ENCODE assay signal across 8 cellular contexts in genomic region chr2:215917953-215918620, GRCh38.
DNase-seq lines count a peak whose midpoint lies in the region; ATAC-seq, FAIRE-seq and TF ChIP-seq lines count a peak whose summit lies in the region.
"Had no signal": no experiment of that assay in that cellular context is flagged by ENCODE, and none has a peak within 500 bp of the region (broad histone marks: within the 10 kb centered on the region; RNA-seq: fewer than 3 reads in every experiment).

No MANE protein-coding gene starts in this region.

- dilution Hi-C loops in keratinocyte (cut with MboI; ENCODE audit: extremely low pct_ligation_motif_present, low sequenced_read_pairs), result no loop called here

- H3K79me2 ChIP-seq in keratinocyte (ENCODE audit: control insufficient read depth, insufficient read depth, low read length), result no peaks in the 10 kb centered on the region

- H3K9me1 ChIP-seq in keratinocyte (ENCODE audit: control insufficient read depth, extremely low read depth, insufficient read depth, low read length), result no peaks in the 10 kb centered on the region

- no peak overlapping the region for H3K9ac ChIP-seq in keratinocyte (ENCODE audit: control insufficient read depth, extremely low read depth, insufficient read depth, low read length)

- H3K27ac ChIP-seq in keratinocyte (ENCODE audit: control insufficient read depth, insufficient read depth, low read length), result no peak overlapping the region
- H3K27ac ChIP-seq: VCaP had no signal

- peaks cover 7% of the 10 kb centered on the region for H3K4me1 ChIP-seq in keratinocyte (ENCODE audit: control insufficient read depth, extremely low read depth, insufficient read depth, low read length)

- no peaks in the 10 kb centered on the region for H3K9me3 ChIP-seq in keratinocyte (ENCODE audit: control insufficient read depth, low read depth, low read length)

- DNase-seq in NCI-H748 (lab: John Stamatoyannopoulos, UW; ENCODE audit: unreplicated experiment) (peak; percentile 80), keratinocyte (ENCODE audit: low read depth, low spot score) (no peak), KG1 (lab: John Stamatoyannopoulos, UW) (no peak), DMS 273 treated with DMSO at 0.1 percent for 48 hours (lab: John Stamatoyannopoulos, UW) (no peak), HT-29 (ENCODE audit: low spot score) (no peak)

- no peak overlapping the region for H3K4me3 ChIP-seq in keratinocyte (ENCODE audit: control insufficient read depth in 2 of 3, extremely low read depth in 1 of 3, insufficient read depth in 2 of 3, low read depth in 1 of 3, low read length in 3 of 3)

- peak overlapping the region; percentile 47 for H2AFZ ChIP-seq in keratinocyte (ENCODE audit: control insufficient read depth, low read length)

- H3K27me3 ChIP-seq in keratinocyte (ENCODE audit: control insufficient read depth, extremely low read depth, insufficient read depth, low read length), result no peaks in the 10 kb centered on the region

- peak overlapping the region; percentile 32 for H3K4me2 ChIP-seq in keratinocyte (ENCODE audit: control insufficient read depth, extremely low read depth, insufficient read depth, low read depth, low read length)

- TF ChIP-seq CTCF in keratinocyte (optimal IDR thresholded peaks at IDR 0.05 in 1 of 3, IDR thresholded peaks at IDR 0.05 in 1 of 3, conservative IDR thresholded peaks at IDR 0.05 in 1 of 3; ENCODE audit: extremely low read depth in 1 of 3, insufficient read depth in 2 of 3, low read length in 3 of 3), result no peak

- H4K20me1 ChIP-seq in keratinocyte (ENCODE audit: control insufficient read depth, extremely low read depth, insufficient read depth, low read length), result no peaks in the 10 kb centered on the region

- ATAC-seq in GM18907 (IDR thresholded peaks at IDR 0.05; ENCODE audit: unreplicated experiment) (peak; percentile 82), HG02623 (IDR thresholded peaks at IDR 0.05; ENCODE audit: unreplicated experiment) (peak; percentile 87)

- H3K36me3 ChIP-seq in keratinocyte (ENCODE audit: control insufficient read depth in 2 of 2, extremely low read depth in 1 of 2, insufficient read depth in 2 of 2, low read length in 2 of 2), result no peaks in the 10 kb centered on the region

- FAIRE-seq in keratinocyte (lab: Jason Lieb, UNC), result no peak
